ENCODE assay signal across 9 cellular contexts in genomic region chr1:44660176-44660575, GRCh38. TPM values are rescaled to one million over a fixed set of nuclear protein-coding genes. Genes with fewer than 3 reads are reported as not detected.
DNase-seq lines count a peak whose midpoint lies in the region; ATAC-seq and TF ChIP-seq lines count a peak whose summit lies in the region.
"Had no signal": no experiment of that assay in that cellular context is flagged by ENCODE, and none has a peak within 500 bp of the region (broad histone marks: within the 10 kb centered on the region; RNA-seq: fewer than 3 reads in every experiment).

No MANE protein-coding gene starts in this region.

- H3K9me3 ChIP-seq in gastroesophageal sphincter = no peaks in the 10 kb centered on the region

- no peak overlapping the region for H3K27ac ChIP-seq in gastroesophageal sphincter

- H3K27me3 ChIP-seq in gastroesophageal sphincter = no peaks in the 10 kb centered on the region

- no CpG with 5 or more reads among the region's 9 CpGs for WGBS in gastroesophageal sphincter (ENCODE audit: low coverage in 1 of 2), 2 donors

- no peak for TF ChIP-seq EP300 in gastroesophageal sphincter (IDR thresholded peaks at IDR 0.05)

- ATAC-seq in gastroesophageal sphincter (peak; percentile 67), HG02885 (IDR thresholded peaks at IDR 0.05; ENCODE audit: poor library complexity, unreplicated experiment) (no peak)

- no peak for TF ChIP-seq POLR2A in gastroesophageal sphincter (IDR thresholded peaks at IDR 0.05)

- no peak overlapping the region for H3K4me3 ChIP-seq in gastroesophageal sphincter

- peaks cover 0 to 13% (median 0%) of the 10 kb centered on the region in 3 donors for H3K4me1 ChIP-seq in gastroesophageal sphincter

- H3K36me3 ChIP-seq in gastroesophageal sphincter = peaks cover 0 to 7% of the 10 kb centered on the region in 2 donors

- no peak for TF ChIP-seq CTCF in gastroesophageal sphincter (IDR thresholded peaks at IDR 0.05)

- peak; percentile 70 for DNase-seq in DMS 273 treated with DMSO at 0.1 percent for 48 hours (lab: John Stamatoyannopoulos, UW)
- peak; percentile 42 for DNase-seq in NCI-H510A (lab: John Stamatoyannopoulos, UW)
- peak; percentile 87 for DNase-seq in pons (ENCODE audit: low spot score)
- no peak for DNase-seq in stimulated activated naive CD4-positive, alpha-beta T cell treated with Interleukin-2 at 50 U/mL for 16 hours (lab: John Stamatoyannopoulos, UW)
- DNase-seq in AG08396 (ENCODE audit: low spot score) = no peak
- DNase-seq in NCI-H526 (lab: John Stamatoyannopoulos, UW) = no peak
- DNase-seq: endodermal cell had no signal

RNA-seq across cellular contexts. Expression of gene TMEM53, which starts 14.1 kb away (rescaled TPM):
- total RNA-seq in gastroesophageal sphincter = 1 to 10 TPM; 3.9 to 8.3 (median 4.7) TPM

RNA-seq across cellular contexts. Expression of gene ARMH1, which starts 14.3 kb away (rescaled TPM):
- 1 to 10 TPM in 2 of 4 donors, under 1 TPM in 2; 0.66 to 3.0 (median 1.3) TPM for total RNA-seq in gastroesophageal sphincter

Comparison
In these comparisons a context has a peak if more than half of its experiments do, and no peak if none do; other contexts are left out.
1. DNase-seq: peak in DMS 273 treated with DMSO at 0.1 percent for 48 hours (single experiment), NCI-H510A (single experiment) and pons (single experiment); none in stimulated activated naive CD4-positive, alpha-beta T cell treated with Interleukin-2 at 50 U/mL for 16 hours (single experiment), AG08396 (single experiment) and NCI-H526 (0 of 2).